8 cellular contexts compared by ENCODE assay signal in the genomic region with DNA sequence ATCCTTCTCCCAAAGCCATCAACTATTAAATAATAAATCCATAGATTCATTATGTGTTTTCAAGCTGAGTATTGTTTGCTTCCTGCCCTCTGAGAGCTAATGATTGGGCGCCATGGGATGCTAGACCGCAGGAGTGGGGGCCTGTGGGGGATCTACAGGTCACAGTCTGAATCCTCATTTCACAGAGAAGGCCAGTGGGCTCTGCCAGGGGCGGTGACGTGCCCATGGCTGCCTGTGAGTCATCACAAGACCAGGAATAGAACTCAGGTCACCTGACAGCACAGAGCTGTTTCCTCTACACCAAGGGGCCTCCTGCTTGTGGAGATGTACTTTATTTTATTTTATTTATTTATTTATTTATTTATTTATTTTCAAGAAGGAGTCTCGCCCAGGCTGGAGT. TPM values are rescaled to one million over a fixed set of nuclear protein-coding genes. Genes with fewer than 3 reads are reported as not detected.
DNase-seq lines count a peak whose midpoint lies in the region; ATAC-seq and TF ChIP-seq lines count a peak whose summit lies in the region.

No MANE protein-coding gene starts in this region.

- peaks cover 45% of the 10 kb centered on the region for H3K4me1 Mint-ChIP-seq in activated naive CD4-positive, alpha-beta T cell treated with anti-CD3 and anti-CD28 coated beads, Interleukin-2, amount 10 ng/mL, durations not matched to agents 7 days and 5 days
- peaks cover 38% of the 10 kb centered on the region for H3K4me1 Mint-ChIP-seq in mesothelial cell of epicardium

- no peaks in the 10 kb centered on the region for H3K27me3 ChIP-seq in rectal smooth muscle tissue (ENCODE audit: control insufficient read depth, insufficient read depth, low read length)

- peak overlapping the region; percentile 81 for H3K27ac Mint-ChIP-seq in activated naive CD4-positive, alpha-beta T cell treated with anti-CD3 and anti-CD28 coated beads, Interleukin-2, amount 10 ng/mL, durations not matched to agents 7 days and 5 days
- H3K27ac Mint-ChIP-seq in mesothelial cell of epicardium: no peak overlapping the region

- no peaks in the 10 kb centered on the region for H3K27me3 Mint-ChIP-seq in activated naive CD4-positive, alpha-beta T cell treated with anti-CD3 and anti-CD28 coated beads, Interleukin-2, amount 10 ng/mL, durations not matched to agents 7 days and 5 days
- peaks cover 4% of the 10 kb centered on the region for H3K27me3 Mint-ChIP-seq in mesothelial cell of epicardium (ENCODE audit: low read depth)

- no peak overlapping the region for H3K4me3 ChIP-seq in rectal smooth muscle tissue (ENCODE audit: low read length)

- peaks cover 48% of the 10 kb centered on the region for H3K4me1 ChIP-seq in rectal smooth muscle tissue (ENCODE audit: control insufficient read depth, insufficient read depth, low read length)

- H3K27ac ChIP-seq in rectal smooth muscle tissue (ENCODE audit: low read depth, low read length): peak overlapping the region; percentile 99

- no peaks in the 10 kb centered on the region for H3K9me3 Mint-ChIP-seq in activated naive CD4-positive, alpha-beta T cell treated with anti-CD3 and anti-CD28 coated beads, Interleukin-2, amount 10 ng/mL, durations not matched to agents 7 days and 5 days
- no peaks in the 10 kb centered on the region for H3K9me3 Mint-ChIP-seq in mesothelial cell of epicardium

- CTCF ChIA-PET in GM10248 (lab: Yijun Ruan, JAX): interaction anchor here (0.6 to 2.5 kb wide), 14 partner anchors 8 to 127 kb away, joined by 3 to 9 read pairs (median 4); no protein-coding TSS in a partner anchor
- CTCF ChIA-PET in activated naive CD4-positive, alpha-beta T cell treated with anti-CD3 and anti-CD28 coated beads, Interleukin-2, amount 10 ng/mL, durations not matched to agents 7 days and 5 days (lab: Charles Lee): interaction anchor here (0.6 to 2.4 kb wide), 4 partner anchors 9 to 61 kb away, joined by 3 to 11 read pairs (median 3); no protein-coding TSS in a partner anchor

- POLR2A ChIA-PET in GM10248 (lab: Yijun Ruan, JAX): interaction anchor here (0.6 kb wide), 1 partner anchor 34 kb away, joined by 3 read pairs; no protein-coding TSS in a partner anchor

- H3K36me3 ChIP-seq in rectal smooth muscle tissue (ENCODE audit: control insufficient read depth, insufficient read depth, low read length): peaks cover 2% of the 10 kb centered on the region

- H3K4me3 Mint-ChIP-seq in activated naive CD4-positive, alpha-beta T cell treated with anti-CD3 and anti-CD28 coated beads, Interleukin-2, amount 10 ng/mL, durations not matched to agents 7 days and 5 days: no peak overlapping the region
- H3K4me3 Mint-ChIP-seq in mesothelial cell of epicardium: no peak overlapping the region

- H3K9ac ChIP-seq in rectal smooth muscle tissue (ENCODE audit: low read length): no peak overlapping the region

- ATAC-seq in HG02678 (IDR thresholded peaks at IDR 0.05; ENCODE audit: unreplicated experiment): no peak

- DNase-seq in GM10248 (ENCODE audit: extremely low spot score): peak; percentile 64
- DNase-seq in NCI-H774 (lab: John Stamatoyannopoulos, UW): peak; percentile 14
- peak; percentile 57 for DNase-seq in activated naive CD4-positive, alpha-beta T cell treated with anti-CD3 and anti-CD28 coated beads, Interleukin-2, amount 10 ng/mL, durations not matched to agents 7 days and 5 days
- DNase-seq in glomerular visceral epithelial cell (ENCODE audit: extremely low spot score): peak; percentile 87
- DNase-seq in mesothelial cell of epicardium (ENCODE audit: low spot score in 2 of 2, unreplicated experiment in 2 of 2): no peak
- DNase-seq in HuH-7.5 (ENCODE audit: low spot score): no peak

- no peaks in the 10 kb centered on the region for H3K36me3 Mint-ChIP-seq in activated naive CD4-positive, alpha-beta T cell treated with anti-CD3 and anti-CD28 coated beads, Interleukin-2, amount 10 ng/mL, durations not matched to agents 7 days and 5 days
- no peaks in the 10 kb centered on the region for H3K36me3 Mint-ChIP-seq in mesothelial cell of epicardium

- TF ChIP-seq CTCF in GM10248 (IDR thresholded peaks at IDR 0.05; ENCODE audit: control extremely low read depth, extremely low read depth, low read depth, missing control alignments) (no peak), mesothelial cell of epicardium (IDR thresholded peaks at IDR 0.05; ENCODE audit: unreplicated experiment) (no peak)

RNA-seq across cellular contexts. Expression of gene IL6R, which starts 15.0 kb away (rescaled TPM):
- 0.78 to 1.2 TPM (median 0.97 TPM) in 3 replicates for total RNA-seq in mesothelial cell of epicardium

Comparison
In these comparisons a context has a peak if more than half of its experiments do, and no peak if none do; other contexts are left out.
1. DNase-seq: peak in GM10248 (single experiment), NCI-H774 (single experiment), activated naive CD4-positive, alpha-beta T cell treated with anti-CD3 and anti-CD28 coated beads, Interleukin-2, amount 10 ng/mL, durations not matched to agents 7 days and 5 days (single experiment) and glomerular visceral epithelial cell (single experiment); none in mesothelial cell of epicardium (0 of 2) and HuH-7.5 (single experiment).